ENCODE assay signal across 9 cellular contexts in genomic region chr11:82960000-82960778, GRCh38. TPM values are rescaled to one million over a fixed set of nuclear protein-coding genes. Genes with fewer than 3 reads are reported as not detected.
A peak's percentile ranks its signal among the peaks of the same experiment; 100 is the strongest.
DNase-seq lines count a peak whose midpoint lies in the region; ATAC-seq and TF ChIP-seq lines count a peak whose summit lies in the region.
"Had no signal": no experiment of that assay in that cellular context is flagged by ENCODE, and none has a peak within 500 bp of the region (broad histone marks: within the 10 kb centered on the region; RNA-seq: fewer than 3 reads in every experiment).

No MANE protein-coding gene starts in this region.

- 44 to 49% (median 48%) methylated on average over 5 of the region's 5 CpGs for WGBS in spleen, 5 donors

- intact Hi-C loops in spleen (cut with DNase I; ENCODE audit: low total_unique reads) = no loop called here

- H4K20me1 ChIP-seq in OCI-LY3 (ENCODE audit: insufficient read depth, low read length) = no peaks in the 10 kb centered on the region

- peak overlapping the region; percentile 61 for H3K27ac ChIP-seq in OCI-LY3 (ENCODE audit: low read length)
- peak overlapping the region; percentile 35 to 84 (median 78) for H3K27ac ChIP-seq in spleen
- no peak overlapping the region for H3K27ac ChIP-seq in substantia nigra (ENCODE audit: low read depth, low read length, poor library complexity, severe bottlenecking)
- H3K27ac ChIP-seq: neutrophil had no signal

- TF ChIP-seq CTCF in OCI-LY3 (IDR thresholded peaks at IDR 0.05; ENCODE audit: low read depth, low read length) = no peak
- TF ChIP-seq CTCF in spleen (IDR thresholded peaks at IDR 0.05 in 8 of 11, conservative IDR thresholded peaks at IDR 0.05 in 3 of 11) = no peak

- peak; percentile 17 to 26 for DNase-seq in activated CD8-positive, alpha-beta memory T cell treated with anti-CD3 and anti-CD28 coated beads for 4 hours (ENCODE audit: low read depth in 2 of 2)
- DNase-seq in activated CD8-positive, alpha-beta memory T cell treated with anti-CD3 and anti-CD28 coated beads for 24 hours = no peak
- no peak for DNase-seq in spleen
- no peak for DNase-seq in substantia nigra (lab: John Stamatoyannopoulos, UW)
- DNase-seq in foreskin melanocyte = no peak
- no peak for DNase-seq in NCI-H1105 (lab: John Stamatoyannopoulos, UW)

- peaks cover 42% of the 10 kb centered on the region for H3K36me3 ChIP-seq in OCI-LY3 (replicated peaks; ENCODE audit: low read depth, low read length)
- H3K36me3 ChIP-seq in spleen = no peaks in the 10 kb centered on the region
- H3K36me3 ChIP-seq: neutrophil had no signal

- peak; percentile 86 for ATAC-seq in HG02642 (IDR thresholded peaks at IDR 0.05; ENCODE audit: poor library complexity, unreplicated experiment)

- no peak overlapping the region for H2AFZ ChIP-seq in OCI-LY3 (ENCODE audit: low read depth, low read length)

- H3K27me3 ChIP-seq in OCI-LY3 (ENCODE audit: low read depth, low read length) = no peaks in the 10 kb centered on the region
- no peaks in the 10 kb centered on the region for H3K27me3 ChIP-seq in spleen (replicated peaks in 1 of 7)
- H3K27me3 ChIP-seq: neutrophil had no signal

- H3K4me2 ChIP-seq in OCI-LY3 (ENCODE audit: low read length) = peak overlapping the region; percentile 51

- no peak for TF ChIP-seq POLR2A in spleen (IDR thresholded peaks at IDR 0.05)

- H3K79me2 ChIP-seq in OCI-LY3 (ENCODE audit: low read length) = peaks cover 48% of the 10 kb centered on the region

- peak overlapping the region; percentile 45 for H3K4me3 ChIP-seq in OCI-LY3 (ENCODE audit: low read length)
- H3K4me3 ChIP-seq in spleen = peak overlapping the region in 1 of 8 donors; percentile 30

- 0 out of 2 replicates have a peak, but pooled peaks cover 5% of the 10 kb centered on the region for H3K9me3 ChIP-seq in OCI-LY3 (ENCODE audit: insufficient read depth, low read length)
- peaks cover 0 to 6% (median 1%) of the 10 kb centered on the region in 8 donors for H3K9me3 ChIP-seq in spleen
- H3K9me3 ChIP-seq: neutrophil had no signal

- H3K4me1 ChIP-seq in OCI-LY3 (ENCODE audit: low read length) = peaks cover 26% of the 10 kb centered on the region
- H3K4me1 ChIP-seq in spleen = peaks cover 5 to 48% (median 30%) of the 10 kb centered on the region in 6 donors

- peak overlapping the region; percentile 25 for H3K9ac ChIP-seq in OCI-LY3 (ENCODE audit: low read length)

RNA-seq across cellular contexts. Expression of gene DDIAS, which starts 58.7 kb away (rescaled TPM):
- 10 to 100 TPM in 3 of 7 donors, 1 to 10 TPM in 4; 3.9 to 11.1 (median 8.2) TPM for total RNA-seq in spleen
- polyA plus RNA-seq in spleen = 1 to 10 TPM; 1.5 to 4.1 (median 1.7) TPM

RNA-seq across cellular contexts. Expression of gene PRCP, which starts 60.0 kb away (rescaled TPM):
- 10 to 100 TPM; 54.5 to 85.7 (median 66.7) TPM for total RNA-seq in spleen
- 10 to 100 TPM; 22.2 to 32.9 (median 29.1) TPM for polyA plus RNA-seq in spleen

Comparison
In these comparisons a context has a peak if more than half of its experiments do, and no peak if none do; other contexts are left out.
1. DNase-seq: peak in activated CD8-positive, alpha-beta memory T cell treated with anti-CD3 and anti-CD28 coated beads for 4 hours (2 of 2); none in activated CD8-positive, alpha-beta memory T cell treated with anti-CD3 and anti-CD28 coated beads for 24 hours (single experiment), spleen (single experiment), substantia nigra (0 of 49), foreskin melanocyte (single experiment) and NCI-H1105 (single experiment).